Comparison of ENCODE assay signal across 7 cellular contexts in genomic region chr16:70058059-70058458, GRCh38. TPM values are rescaled to one million over a fixed set of nuclear protein-coding genes. Genes with fewer than 3 reads are reported as not detected.
DNase-seq lines count a peak whose midpoint lies in the region; ATAC-seq, FAIRE-seq and TF ChIP-seq lines count a peak whose summit lies in the region.
"Not testable (repeated sequence)": the region's sequence is repeated elsewhere in the genome, so short reads cannot be mapped to it uniquely, and the experiment has no call there.

No MANE protein-coding gene starts in this region.

- H3K36me3 ChIP-seq in heart left ventricle; left lung; psoas muscle (ENCODE audit: insufficient read depth in 1 of 2, low read depth in 1 of 2); thoracic aorta: not testable (repeated sequence)

- not testable (repeated sequence) for H3K4me3 ChIP-seq in heart left ventricle, left lung, psoas muscle, thoracic aorta

- peak in 3 of 4 donors; percentile 35 to 72 (median 65) for ATAC-seq in heart left ventricle
- peak; percentile 34 for ATAC-seq in left lung
- peak in 3 of 4 donors; percentile 50 to 65 (median 56) for ATAC-seq in psoas muscle
- peak; percentile 32 for ATAC-seq in thoracic aorta (ENCODE audit: insufficient number of reproducible peaks, low FRiP score, low read depth)

- H3K4me1 Mint-ChIP-seq in chondrocyte (ENCODE audit: low read depth) = peaks cover 26% of the 10 kb centered on the region

- H3K9me3 Mint-ChIP-seq in chondrocyte (ENCODE audit: low read depth) = not testable (repeated sequence)

- not testable (repeated sequence) for H3K9me3 ChIP-seq in heart left ventricle, left lung, psoas muscle, thoracic aorta

- FAIRE-seq in HTR-8/SVneo (lab: Jason Lieb, UNC) = peak; percentile 28

- peak overlapping the region; percentile 85 for H3K27ac ChIP-seq in VCaP
- H3K27ac ChIP-seq in heart left ventricle, left lung, psoas muscle: not testable (repeated sequence)
- H3K27ac ChIP-seq in thoracic aorta = peak overlapping the region in 1 of 2 donors; percentile 17

- not testable (repeated sequence) for H3K27me3 ChIP-seq in heart left ventricle; left lung; psoas muscle (ENCODE audit: insufficient read depth in 3 of 3, low read length in 2 of 3); thoracic aorta (replicated peaks; ENCODE audit: insufficient read depth)

- H3K4me3 Mint-ChIP-seq in chondrocyte (ENCODE audit: unreplicated experiment) = not testable (repeated sequence)

- 11 to 63% (median 38%) methylated on average over 1 to 2 of the region's 2 CpGs; no CpG with 5 or more reads in 1 of the 4 donors for whole genome bisulfite sequencing in heart left ventricle, 4 donors
- 10 to 22% methylated on average over 1 of the region's 2 CpGs; no CpG with 5 or more reads in 1 of the 3 donors for WGBS in psoas muscle, 3 donors

- DNase-seq in HTR-8/SVneo (ENCODE audit: insufficient read length, low spot score); chondrocyte (ENCODE audit: low spot score); heart left ventricle; left lung; psoas muscle; thoracic aorta (ENCODE audit: low spot score): not testable (repeated sequence)

- not testable (repeated sequence) for TF ChIP-seq POLR2A in heart left ventricle (IDR thresholded peaks at IDR 0.05)

- not testable (repeated sequence) for TF ChIP-seq CTCF in VCaP (conservative IDR thresholded peaks at IDR 0.05); chondrocyte (IDR thresholded peaks at IDR 0.05); heart left ventricle (IDR thresholded peaks at IDR 0.05); left lung (IDR thresholded peaks at IDR 0.05); psoas muscle (IDR thresholded peaks at IDR 0.05); thoracic aorta (IDR thresholded peaks at IDR 0.05)

- H3K27ac Mint-ChIP-seq in chondrocyte (ENCODE audit: unreplicated experiment) = peak overlapping the region; percentile 63

- H3K36me3 Mint-ChIP-seq in chondrocyte (ENCODE audit: low read depth) = not testable (repeated sequence)

- intact Hi-C loops in heart left ventricle (cut with DNase I); left lung (cut with DNase I); psoas muscle (cut with DNase I): not testable (repeated sequence)

- not testable (repeated sequence) for H3K4me1 ChIP-seq in heart left ventricle, left lung, psoas muscle
- peaks cover 2 to 16% of the 10 kb centered on the region in 2 donors for H3K4me1 ChIP-seq in thoracic aorta (ENCODE audit: control insufficient read depth in 1 of 2, low read depth in 2 of 2)

- not testable (repeated sequence) for H3K27me3 Mint-ChIP-seq in chondrocyte (ENCODE audit: low read depth)

RNA-seq across cellular contexts. Expression of gene PDPR, which starts 56.1 kb away (rescaled TPM):
- 22.8 to 29.2 TPM (median 23.7 TPM) in 3 replicates for total RNA-seq in chondrocyte
- total RNA-seq in heart left ventricle = 10 to 100 TPM; 20.2 to 38.3 (median 27.2) TPM
- polyA plus RNA-seq in heart left ventricle = 10 to 100 TPM in 1 of 2 donors, 1 to 10 TPM in 1; 7.7 to 10.2 TPM
- total RNA-seq in left lung = 10 to 100 TPM; 16.5 to 26.0 TPM
- total RNA-seq in psoas muscle = 10 to 100 TPM; 18.8 to 53.6 (median 20.5) TPM
- polyA plus RNA-seq in psoas muscle = 10 to 100 TPM in 1 of 3 donors, 1 to 10 TPM in 2; 6.9 to 13.7 (median 9.3) TPM
- 10 to 100 TPM; 38.0 to 44.6 TPM for total RNA-seq in thoracic aorta
